11 cellular contexts compared by ENCODE assay signal in genomic region chr3:159796744-159797143, GRCh38. TPM values are rescaled to one million over a fixed set of nuclear protein-coding genes. Genes with fewer than 3 reads are reported as not detected.
DNase-seq lines count a peak whose midpoint lies in the region; ATAC-seq and TF ChIP-seq lines count a peak whose summit lies in the region.
"Had no signal": no experiment of that assay in that cellular context is flagged by ENCODE, and none has a peak within 500 bp of the region (broad histone marks: within the 10 kb centered on the region; RNA-seq: fewer than 3 reads in every experiment).

No MANE protein-coding gene starts in this region.

- TF ChIP-seq CTCF in HFFc6 (IDR thresholded peaks at IDR 0.05) (no peak), mammary epithelial cell (conservative IDR thresholded peaks at IDR 0.05 in 1 of 2, IDR thresholded peaks at IDR 0.05 in 1 of 2; ENCODE audit: extremely low read depth in 1 of 2, insufficient read depth in 1 of 2, low read depth in 1 of 2, low read length in 2 of 2) (no peak), stomach (IDR thresholded peaks at IDR 0.05) (no peak), BE2C (IDR thresholded peaks at IDR 0.05; ENCODE audit: low read depth, low read length) (no peak)

- BruUV-seq in mammary epithelial cell (replicated peaks; lab: Mats Ljungman, UMichigan): no TSS peak

- 0% methylated on average over 1 of the region's 1 CpG for WGBS in mammary epithelial cell (ENCODE audit: low coverage, missing lambda C conversion rate)
- whole genome bisulfite sequencing in stomach, 5 donors: 61 to 74% (median 68%) methylated on average over 1 of the region's 1 CpG

- peak overlapping the region; percentile 44 for H3K9ac ChIP-seq in mammary epithelial cell (ENCODE audit: insufficient read depth, low read length)

- H3K27me3 Mint-ChIP-seq in HFFc6 (ENCODE audit: insufficient read depth): peaks cover 4% of the 10 kb centered on the region

- dilution Hi-C loops in mammary epithelial cell (cut with HindIII; ENCODE audit: low sequenced_read_pairs): no loop called here

- H3K4me2 ChIP-seq in mammary epithelial cell (ENCODE audit: insufficient read depth, low read depth, low read length): no peak overlapping the region

- peaks cover 93% of the 10 kb centered on the region for H3K4me1 Mint-ChIP-seq in HFFc6 (ENCODE audit: low read depth)
- H3K4me1 Mint-ChIP-seq: stimulated activated memory B cell treated with anti-CD40 and anti-IgM and Interleukin-4, amounts not matched to agents 10 μg/mL and 1 μg/mL and 100 μg/mL, for 72 hours had no signal

- H4K20me1 ChIP-seq in mammary epithelial cell (ENCODE audit: insufficient read depth, low read length): no peaks in the 10 kb centered on the region

- TF ChIP-seq POLR2A in stomach (IDR thresholded peaks at IDR 0.05): no peak

- intact Hi-C loops in mammary epithelial cell (cut with micrococcal nuclease) (no loop called here), stomach (cut with DNase I; ENCODE audit: low total_unique reads) (no loop called here)

- peak; percentile 88 for DNase-seq in HFFc6
- DNase-seq in mammary epithelial cell: peak; percentile 81
- DNase-seq in inferior parietal cortex (ENCODE audit: extremely low spot score): peak; percentile 59
- no peak for DNase-seq in stomach
- DNase-seq in BE2C: no peak
- DNase-seq: activated CD4-positive, CD25-positive, alpha-beta regulatory T cell treated with anti-CD3 and anti-CD28 coated beads, Interleukin-2, amount 50 U/mL, for 72 hours had no signal

- H3K9me3 ChIP-seq in mammary epithelial cell (replicated peaks; ENCODE audit: insufficient read depth, low read length) (no peaks in the 10 kb centered on the region), stomach (no peaks in the 10 kb centered on the region), BE2C (no peaks in the 10 kb centered on the region)

- H3K4me3 Mint-ChIP-seq in HFFc6: no peak overlapping the region
- H3K4me3 Mint-ChIP-seq: stimulated activated memory B cell treated with anti-CD40 and anti-IgM and Interleukin-4, amounts not matched to agents 10 μg/mL and 1 μg/mL and 100 μg/mL, for 72 hours had no signal

- no peak overlapping the region for H2AFZ ChIP-seq in mammary epithelial cell (ENCODE audit: low read depth, low read length)

- H3K4me3 ChIP-seq in mammary epithelial cell (replicated peaks in 1 of 3; ENCODE audit: insufficient read depth in 1 of 3, low read depth in 2 of 3, low read length in 3 of 3) (no peak overlapping the region), stomach (no peak overlapping the region), BE2C (ENCODE audit: low read depth, low read length) (no peak overlapping the region)
- H3K4me3 ChIP-seq: skin epidermis had no signal

- H3K4me1 ChIP-seq in mammary epithelial cell (ENCODE audit: insufficient read depth, low read length) (peaks cover 34% of the 10 kb centered on the region), stomach (peaks cover 0 to 55% (median 22%) of the 10 kb centered on the region in 4 donors), BE2C (no peaks in the 10 kb centered on the region)

- no peaks in the 10 kb centered on the region for H3K27me3 ChIP-seq in mammary epithelial cell (ENCODE audit: insufficient read depth, low read length)
- no peaks in the 10 kb centered on the region for H3K27me3 ChIP-seq in stomach
- no peaks in the 10 kb centered on the region for H3K27me3 ChIP-seq in BE2C

- peaks cover 5% of the 10 kb centered on the region for H3K36me3 Mint-ChIP-seq in HFFc6 (ENCODE audit: low read depth)
- H3K36me3 Mint-ChIP-seq: stimulated activated memory B cell treated with anti-CD40 and anti-IgM and Interleukin-4, amounts not matched to agents 10 μg/mL and 1 μg/mL and 100 μg/mL, for 72 hours had no signal

- peaks cover 98% of the 10 kb centered on the region for H3K79me2 ChIP-seq in mammary epithelial cell (ENCODE audit: insufficient read depth, low read length)

- in situ Hi-C loops in mammary epithelial cell (cut with MboI; ENCODE audit: low sequenced_read_pairs in 2 of 2): no loop called here

- peak overlapping the region; percentile 81 for H3K27ac ChIP-seq in mammary epithelial cell (ENCODE audit: insufficient read depth, low read depth, low read length)
- peak overlapping the region in 4 of 5 donors; percentile 53 to 86 (median 78) for H3K27ac ChIP-seq in stomach

- no peaks in the 10 kb centered on the region for H3K9me3 Mint-ChIP-seq in HFFc6
- H3K9me3 Mint-ChIP-seq: stimulated activated memory B cell treated with anti-CD40 and anti-IgM and Interleukin-4, amounts not matched to agents 10 μg/mL and 1 μg/mL and 100 μg/mL, for 72 hours had no signal

- H3K27ac Mint-ChIP-seq in HFFc6: peak overlapping the region; percentile 86
- H3K27ac Mint-ChIP-seq: stimulated activated memory B cell treated with anti-CD40 and anti-IgM and Interleukin-4, amounts not matched to agents 10 μg/mL and 1 μg/mL and 100 μg/mL, for 72 hours had no signal

- TF ChIP-seq EP300 in stomach (IDR thresholded peaks at IDR 0.05): no peak

- CTCF ChIA-PET in mammary epithelial cell (lab: Charles Lee; ENCODE audit: low non-redundant PET): interaction anchor here (0.6 kb wide), 1 partner anchor 176 kb away, joined by 3 read pairs; no protein-coding TSS in a partner anchor

- H3K36me3 ChIP-seq in mammary epithelial cell (ENCODE audit: insufficient read depth, low read length) (no peaks in the 10 kb centered on the region), stomach (no peaks in the 10 kb centered on the region), BE2C (no peaks in the 10 kb centered on the region)

- no peak for ATAC-seq in HG02981 (IDR thresholded peaks at IDR 0.05; ENCODE audit: unreplicated experiment)
- ATAC-seq in GM18520 (IDR thresholded peaks at IDR 0.05; ENCODE audit: unreplicated experiment): no peak
- ATAC-seq in HG03432 (IDR thresholded peaks at IDR 0.05; ENCODE audit: unreplicated experiment): no peak
- ATAC-seq: stimulated activated memory B cell treated with anti-CD40 and anti-IgM and Interleukin-4, amounts not matched to agents 10 μg/mL and 1 μg/mL and 100 μg/mL, for 72 hours had no signal

RNA-seq across cellular contexts. Expression of gene SCHIP1, which starts 42.9 kb away (rescaled TPM):
- 1 to 10 TPM; 1.1 to 8.1 (median 2.2) TPM for total RNA-seq in HFFc6 (2021; fragmentation: NEBNext Ultra II Directional; extraction: Animal tissue kit (Norgen Biotek cat#: 25700))
- total RNA-seq in mammary epithelial cell: 1 to 10 TPM; 5.4 to 8.5 TPM
- 5.7 TPM for polyA plus RNA-seq in mammary epithelial cell
- 1.2 TPM for polyA minus RNA-seq in mammary epithelial cell
- 10 to 100 TPM in 2 of 5 donors, 1 to 10 TPM in 1, not detected in 2; 7.1 to 21.0 (median 18.7) TPM for total RNA-seq in stomach
- 1 to 10 TPM; 1.2 to 8.9 (median 1.7) TPM for polyA plus RNA-seq in stomach
- polyA plus RNA-seq in BE2C (2012; ENCODE audit: insufficient read depth, insufficient read length, low read depth): 317 TPM

Comparison
In these comparisons a context has a peak if more than half of its experiments do, and no peak if none do; other contexts are left out.
1. DNase-seq: peak in HFFc6 (single experiment), mammary epithelial cell (single experiment) and inferior parietal cortex (single experiment); none in stomach (single experiment) and BE2C (single experiment).